13 cellular contexts compared by ENCODE assay signal in the genomic region with DNA sequence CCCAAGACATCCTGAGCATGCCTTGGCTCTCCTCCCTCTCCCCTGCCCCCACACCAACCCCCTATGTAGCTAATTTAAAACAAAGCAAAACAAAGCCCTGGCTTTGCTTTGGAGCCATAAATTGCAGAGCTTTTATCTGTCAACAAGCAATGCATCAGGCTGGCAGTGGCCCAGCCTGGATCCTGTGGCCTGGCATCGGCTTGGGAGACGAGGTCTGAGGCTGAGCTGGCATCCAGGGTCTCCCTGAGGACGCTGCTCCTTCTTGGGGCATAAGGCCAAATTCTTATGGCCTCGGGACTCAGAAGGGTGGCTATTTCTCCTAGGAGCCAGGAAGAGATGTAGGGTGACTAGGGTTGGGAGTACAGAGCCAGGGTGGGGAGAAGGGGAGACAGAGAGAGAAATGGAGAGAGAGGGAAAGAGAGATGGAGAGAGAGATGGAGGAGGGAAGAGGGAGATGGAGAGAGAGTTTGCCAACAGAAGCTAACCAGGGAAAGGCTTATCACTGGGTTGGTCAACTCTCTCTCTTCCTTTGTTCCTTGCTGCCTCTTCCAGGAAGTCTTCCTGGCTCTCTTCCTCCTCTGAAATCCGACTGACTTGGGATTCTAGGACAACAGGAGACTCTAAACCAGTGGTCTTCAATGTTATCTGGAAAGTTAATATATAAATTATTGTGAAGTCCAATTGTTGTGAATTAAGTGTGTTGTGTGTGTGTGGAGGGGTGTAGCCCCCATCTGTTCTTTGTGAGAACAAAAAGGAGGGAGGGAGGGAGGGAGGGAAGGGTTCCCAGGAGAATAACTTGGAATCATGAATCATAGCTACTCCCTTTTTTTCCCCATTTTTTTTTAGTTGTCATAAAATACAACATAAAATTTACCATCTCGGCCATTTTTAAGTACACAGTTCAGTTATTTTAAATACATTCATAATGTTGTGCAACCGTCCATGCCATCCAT. TPM values are rescaled to one million over a fixed set of nuclear protein-coding genes. Genes with fewer than 3 reads are reported as not detected.
DNase-seq lines count a peak whose midpoint lies in the region; ATAC-seq lines count a peak whose summit lies in the region.
"Had no signal": no experiment of that assay in that cellular context is flagged by ENCODE, and none has a peak within 500 bp of the region (broad histone marks: within the 10 kb centered on the region; RNA-seq: fewer than 3 reads in every experiment).

No MANE protein-coding gene starts in this region.

- intact Hi-C loops in Right ventricle myocardium superior (cut with DNase I): no loop called here

- DNase-seq in G401 (ENCODE audit: low spot score) (peak; percentile 70), RPMI7951 (ENCODE audit: low read depth) (peak; percentile 12), Right ventricle myocardium superior (peak; percentile 61), renal cortical epithelial cell (ENCODE audit: low read depth) (peak; percentile 37), NCI-H82 treated with DMSO at 0.1 percent for 48 hours (lab: John Stamatoyannopoulos, UW; ENCODE audit: unreplicated experiment) (no peak), ACHN (no peak)
- DNase-seq: erythroblast; NCI-H187; stimulated activated naive CD4-positive, alpha-beta T cell treated with Interleukin-2 at 50 U/mL for 16 hours; WERI-Rb-1 had no signal

- ATAC-seq in Right ventricle myocardium superior (ENCODE audit: poor library complexity) (peak; percentile 42), GM18858 (IDR thresholded peaks at IDR 0.05; ENCODE audit: unreplicated experiment) (no peak), HG03139 (IDR thresholded peaks at IDR 0.05; ENCODE audit: unreplicated experiment) (no peak)

- in situ Hi-C loops in G401 (cut with HindIII; ENCODE audit: low sequenced_read_pairs): no loop called here
- in situ Hi-C loops in ACHN (cut with HindIII; ENCODE audit: low pct_ligation_motif_present, low pct_unique_long_range_greater_than_20kb, low sequenced_read_pairs): no loop called here

RNA-seq across cellular contexts. Expression of gene TSPAN18, which starts 29.1 kb away (rescaled TPM):
- total RNA-seq in G401 (2014; rRNA removed; shearing (Covaris generic)): 11.6 and 13.3 TPM in 2 replicates
- total RNA-seq in RPMI7951 (2014; rRNA removed; shearing (Covaris generic)): 0.96 and 2.1 TPM in 2 replicates
- 99.7 TPM for total RNA-seq in Right ventricle myocardium superior
- 2.6 and 6.7 TPM in 2 replicates for total RNA-seq in renal cortical epithelial cell
- total RNA-seq: SK-MEL-5 had no signal

Comparison
In these comparisons a context has a peak if more than half of its experiments do, and no peak if none do; other contexts are left out.
1. DNase-seq: peak in G401 (single experiment), RPMI7951 (single experiment), Right ventricle myocardium superior (single experiment) and renal cortical epithelial cell (single experiment); none in NCI-H82 treated with DMSO at 0.1 percent for 48 hours (single experiment) and ACHN (single experiment).